24 cellular contexts compared by ENCODE assay signal in the genomic region with DNA sequence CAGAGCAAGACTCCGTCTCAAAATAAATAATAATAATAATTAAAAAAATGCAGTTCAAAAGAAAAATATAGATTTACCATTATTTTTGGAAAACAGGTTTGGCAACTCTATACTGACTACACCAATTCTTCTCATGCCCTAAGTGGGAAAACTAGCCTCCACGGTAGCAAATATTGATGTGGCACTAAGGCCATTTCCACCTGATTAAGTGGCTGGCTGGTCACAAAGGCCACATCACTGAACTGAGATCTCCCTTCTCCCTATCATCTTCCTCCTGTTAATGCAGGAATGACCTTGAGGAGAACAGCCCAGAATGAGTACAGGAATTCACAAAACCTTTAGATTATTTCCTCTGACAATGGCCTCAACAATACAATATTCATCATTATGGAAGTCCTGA.
"Had no signal": no experiment of that assay in that cellular context is flagged by ENCODE, and none has a peak within 500 bp of the region (broad histone marks: within the 10 kb centered on the region; RNA-seq: fewer than 3 reads in every experiment).

No MANE protein-coding gene starts in this region.

- ATAC-seq: activated CD4-positive, alpha-beta T cell treated with anti-CD3 and anti-CD28 coated beads for 36 hours; activated naive CD4-positive, alpha-beta T cell treated with anti-CD3 and anti-CD28 coated beads, Interleukin-2, amount 50 U/mL, for 72 hours; activated T-cell treated with anti-CD3 and anti-CD28 coated beads, Interleukin-2, amount 50 U/mL, for 72 hours; esophagus mucosa had no signal

- H3K4me1 Mint-ChIP-seq: activated CD4-positive, alpha-beta memory T cell treated with anti-CD3 and anti-CD28 coated beads, Interleukin-2, amount 10 ng/mL, durations not matched to agents 7 days and 5 days; activated CD4-positive, alpha-beta T cell treated with anti-CD3 and anti-CD28 coated beads for 36 hours; activated CD4-positive, alpha-beta T cell treated with anti-CD3 and anti-CD28 coated beads, Interleukin-2, amount 10 ng/mL, durations not matched to agents 24 days and 14 days; activated naive CD4-positive, alpha-beta T cell treated with anti-CD3 and anti-CD28 coated beads, Interleukin-2, amount 10 ng/mL, durations not matched to agents 7 days and 5 days; brain; endodermal cell had no signal

- H3K27ac Mint-ChIP-seq: activated CD4-positive, alpha-beta memory T cell treated with anti-CD3 and anti-CD28 coated beads, Interleukin-2, amount 10 ng/mL, durations not matched to agents 7 days and 5 days; activated CD4-positive, alpha-beta T cell treated with anti-CD3 and anti-CD28 coated beads for 36 hours; activated CD4-positive, alpha-beta T cell treated with anti-CD3 and anti-CD28 coated beads, Interleukin-2, amount 10 ng/mL, durations not matched to agents 24 days and 14 days; activated naive CD4-positive, alpha-beta T cell treated with anti-CD3 and anti-CD28 coated beads, Interleukin-2, amount 10 ng/mL, durations not matched to agents 7 days and 5 days; activated naive CD4-positive, alpha-beta T cell treated with anti-CD3 and anti-CD28 coated beads, Interleukin-2, amount 50 U/mL, for 72 hours; activated naive CD8-positive, alpha-beta T cell treated with anti-CD3 and anti-CD28 coated beads, Interleukin-2, amount 10 ng/mL, durations not matched to agents 7 days and 5 days; activated T-cell treated with anti-CD3 and anti-CD28 coated beads, Interleukin-2, amount 50 U/mL, for 24 hours; activated T-cell treated with anti-CD3 and anti-CD28 coated beads, Interleukin-2, amount 50 U/mL, for 72 hours; brain; endodermal cell had no signal

- DNase-seq: activated CD4-positive, alpha-beta memory T cell treated with anti-CD3 and anti-CD28 coated beads, Interleukin-2, amount 10 ng/mL, durations not matched to agents 7 days and 5 days; activated CD4-positive, alpha-beta T cell treated with anti-CD3 and anti-CD28 coated beads for 36 hours; activated CD4-positive, alpha-beta T cell treated with anti-CD3 and anti-CD28 coated beads, Interleukin-2, amount 10 ng/mL, durations not matched to agents 24 days and 14 days; activated CD4-positive, CD25-positive, alpha-beta regulatory T cell; activated CD4-positive, CD25-positive, alpha-beta regulatory T cell treated with anti-CD3 and anti-CD28 coated beads, Interleukin-2, amount 50 U/mL, for 72 hours; activated CD8-positive, alpha-beta memory T cell treated with anti-CD3 and anti-CD28 coated beads, Interleukin-2, amount 50 U/mL, for 48 hours; activated gamma-delta T cell; activated naive CD4-positive, alpha-beta T cell; activated naive CD4-positive, alpha-beta T cell treated with anti-CD3 and anti-CD28 coated beads, Interleukin-2, amount 10 ng/mL, durations not matched to agents 7 days and 5 days; activated naive CD8-positive, alpha-beta T cell treated with anti-CD3 and anti-CD28 coated beads, Interleukin-2, amount 10 ng/mL, durations not matched to agents 7 days and 5 days; activated T-cell treated with anti-CD3 and anti-CD28 coated beads for 4 hours; activated T-cell treated with anti-CD3 and anti-CD28 coated beads, Interleukin-2, amount 50 U/mL, for 24 hours; activated T-cell treated with anti-CD3 and anti-CD28 coated beads, Interleukin-2, amount 50 U/mL, for 72 hours; central memory CD4-positive, alpha-beta T cell; cerebellar nuclear complex; colonic mucosa; effector memory CD4-positive, alpha-beta T cell; endodermal cell; foreskin fibroblast; head of caudate nucleus; T-helper 2 cell had no signal

- H3K4me3 Mint-ChIP-seq: activated CD4-positive, alpha-beta memory T cell treated with anti-CD3 and anti-CD28 coated beads, Interleukin-2, amount 10 ng/mL, durations not matched to agents 7 days and 5 days; activated CD4-positive, alpha-beta T cell treated with anti-CD3 and anti-CD28 coated beads for 36 hours; activated CD4-positive, alpha-beta T cell treated with anti-CD3 and anti-CD28 coated beads, Interleukin-2, amount 10 ng/mL, durations not matched to agents 24 days and 14 days; activated naive CD4-positive, alpha-beta T cell treated with anti-CD3 and anti-CD28 coated beads, Interleukin-2, amount 10 ng/mL, durations not matched to agents 7 days and 5 days; activated naive CD8-positive, alpha-beta T cell treated with anti-CD3 and anti-CD28 coated beads, Interleukin-2, amount 10 ng/mL, durations not matched to agents 7 days and 5 days; activated T-cell treated with anti-CD3 and anti-CD28 coated beads, Interleukin-2, amount 50 U/mL, for 24 hours; activated T-cell treated with anti-CD3 and anti-CD28 coated beads, Interleukin-2, amount 50 U/mL, for 72 hours; brain; endodermal cell had no signal

- H3K27me3 Mint-ChIP-seq: activated CD4-positive, alpha-beta memory T cell treated with anti-CD3 and anti-CD28 coated beads, Interleukin-2, amount 10 ng/mL, durations not matched to agents 7 days and 5 days; activated CD4-positive, alpha-beta T cell treated with anti-CD3 and anti-CD28 coated beads for 36 hours; activated CD4-positive, alpha-beta T cell treated with anti-CD3 and anti-CD28 coated beads, Interleukin-2, amount 10 ng/mL, durations not matched to agents 24 days and 14 days; activated naive CD4-positive, alpha-beta T cell treated with anti-CD3 and anti-CD28 coated beads, Interleukin-2, amount 10 ng/mL, durations not matched to agents 7 days and 5 days; activated naive CD8-positive, alpha-beta T cell treated with anti-CD3 and anti-CD28 coated beads, Interleukin-2, amount 10 ng/mL, durations not matched to agents 7 days and 5 days; activated T-cell treated with anti-CD3 and anti-CD28 coated beads, Interleukin-2, amount 50 U/mL, for 24 hours; brain had no signal
